In the genomic region with DNA sequence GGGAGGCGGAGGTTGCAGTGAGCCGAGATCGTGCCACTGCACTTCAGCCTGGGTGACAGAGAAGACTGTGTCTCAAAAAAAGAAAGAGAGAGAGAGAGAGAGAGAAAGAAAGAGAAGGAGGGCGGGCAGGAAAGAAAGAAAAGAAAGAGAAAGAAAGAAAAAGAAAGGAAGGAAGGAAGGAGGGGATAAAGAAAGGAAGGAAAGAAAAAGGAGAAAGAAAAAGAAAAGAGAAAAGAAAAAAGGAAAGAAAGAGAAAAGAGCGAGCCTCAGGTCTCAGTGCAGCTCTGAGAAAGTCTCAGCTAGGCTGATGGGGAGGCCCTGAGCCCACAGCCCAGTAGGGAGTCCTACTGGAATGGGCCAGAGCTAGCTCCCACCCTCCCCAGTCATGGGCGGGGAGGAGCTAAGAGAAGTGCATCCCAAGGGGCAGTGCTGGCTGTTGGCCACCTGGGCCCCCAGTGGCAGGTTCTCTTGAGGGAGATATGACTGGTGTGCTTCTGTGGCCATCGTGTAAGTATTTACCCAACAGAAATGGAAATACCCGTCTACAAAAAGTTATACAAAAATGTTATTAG, we compare ENCODE assay signal across 24 cellular contexts.
DNase-seq lines count a peak whose midpoint lies in the region; ATAC-seq, FAIRE-seq and TF ChIP-seq lines count a peak whose summit lies in the region.
"Had no signal": no experiment of that assay in that cellular context is flagged by ENCODE, and none has a peak within 500 bp of the region (broad histone marks: within the 10 kb centered on the region; RNA-seq: fewer than 3 reads in every experiment).

No MANE protein-coding gene starts in this region.

- intact Hi-C loops in K562 (cut with micrococcal nuclease): no loop called here
- intact Hi-C loops in CD8-positive, alpha-beta T cell (cut with DNase I, micrococcal nuclease): no loop called here

- H3K27me3 Mint-ChIP-seq in GM23338 (ENCODE audit: insufficient read depth, low read depth, poor library complexity): peaks cover 3% of the 10 kb centered on the region
- peaks cover 8% of the 10 kb centered on the region for H3K27me3 Mint-ChIP-seq in CD8-positive, alpha-beta T cell (ENCODE audit: low read depth)

- CTCF ChIA-PET in K562 (lab: Yijun Ruan, JAX; ENCODE audit: low intra/inter-chr PET ratio): no interaction called here
- CTCF ChIA-PET in CD8-positive, alpha-beta T cell (lab: Charles Lee): no interaction called here

- no peak overlapping the region for H3K4ac ChIP-seq in mesendoderm (ENCODE audit: low read depth, low read length)

- no peak overlapping the region for H4K8ac ChIP-seq in mesendoderm (ENCODE audit: low read depth, low read length)

- no peak overlapping the region for H2BK5ac ChIP-seq in mesendoderm (ENCODE audit: low read length)

- no peaks in the 10 kb centered on the region for H3K79me1 ChIP-seq in mesendoderm (ENCODE audit: low read length)

- no peak overlapping the region for H3K27ac Mint-ChIP-seq in GM23338
- no peak overlapping the region for H3K27ac Mint-ChIP-seq in CD8-positive, alpha-beta T cell

- POLR2A ChIA-PET in K562 (lab: Yijun Ruan, JAX): interaction anchor here (1.3 kb wide), 1 partner anchor 15 kb away, joined by 6 read pairs; no protein-coding TSS in a partner anchor
- POLR2A ChIA-PET in CD8-positive, alpha-beta T cell (lab: Charles Lee): no interaction called here

- TF ChIP-seq POLR2A in K562 (conservative IDR thresholded peaks at IDR 0.05) (no peak), suprapubic skin (IDR thresholded peaks at IDR 0.05) (no peak)

- H3K9me2 ChIP-seq in GM23338 (ENCODE audit: insufficient read depth): no peaks in the 10 kb centered on the region
- H3K9me2 ChIP-seq in Karpas-422 (replicated peaks; ENCODE audit: insufficient read depth, low read length): no peaks in the 10 kb centered on the region

- peak; percentile 91 for ATAC-seq in GM23338
- peak; percentile 75 for ATAC-seq in K562
- ATAC-seq in HG03175 (IDR thresholded peaks at IDR 0.05; ENCODE audit: unreplicated experiment): no peak
- ATAC-seq in CD8-positive, alpha-beta T cell: no peak
- ATAC-seq: Right ventricle myocardium inferior, SK-N-SH treated with all-trans-retinoic acid at 6 μM for 48 hours had no signal

- no peak overlapping the region for H2BK120ac ChIP-seq in mesendoderm (ENCODE audit: low read depth, low read length)

- H2AFZ ChIP-seq in GM23338 (peak overlapping the region; percentile 78; the same call in 1 of the 2 replicates), Karpas-422 (ENCODE audit: low read length) (no peak overlapping the region), K562 (ENCODE audit: low read depth, low read length) (no peak overlapping the region)
- H2AFZ ChIP-seq: PC-9 had no signal

- no peak for TF ChIP-seq EP300 in K562 (IDR thresholded peaks at IDR 0.05; ENCODE audit: low read length)
- no peak for TF ChIP-seq EP300 in suprapubic skin (IDR thresholded peaks at IDR 0.05)

- no peak overlapping the region for H2AK5ac ChIP-seq in mesendoderm (ENCODE audit: low read length)

- H3K4me2 ChIP-seq in GM23338 (no peak overlapping the region), Karpas-422 (ENCODE audit: low read depth, low read length, poor library complexity, severe bottlenecking) (no peak overlapping the region), K562 (ENCODE audit: insufficient read depth, low read length) (no peak overlapping the region), mesendoderm (ENCODE audit: low read length) (no peak overlapping the region)
- H3K4me2 ChIP-seq: KMS-11, PC-9 had no signal

- H4K20me1 ChIP-seq in GM23338 (replicated peaks; ENCODE audit: insufficient read depth) (no peaks in the 10 kb centered on the region), Karpas-422 (ENCODE audit: insufficient read depth, low read depth, low read length) (no peaks in the 10 kb centered on the region), K562 (replicated peaks; ENCODE audit: control insufficient read depth, insufficient read depth, low read length) (no peaks in the 10 kb centered on the region)

- no peak overlapping the region for H3K18ac ChIP-seq in mesendoderm (ENCODE audit: low read length)

- 0% methylated on average over 5 of the region's 8 CpGs for WGBS in K562 (ENCODE audit: insufficient coverage, low coverage, missing lambda C conversion rate)
- WGBS in mesendoderm (ENCODE audit: extremely low coverage, insufficient coverage, low lambda C conversion rate): no CpG with 5 or more reads among the region's 8 CpGs
- WGBS in suprapubic skin: 90% methylated on average over 8 of the region's 8 CpGs

- H3K56ac ChIP-seq in mesendoderm (ENCODE audit: low read length): no peak overlapping the region

- H3K27me3 ChIP-seq in GM23338 (ENCODE audit: insufficient read depth) (no peaks in the 10 kb centered on the region), Karpas-422 (ENCODE audit: low read length) (0 out of 2 replicates have a peak, but pooled peaks cover 3% of the 10 kb centered on the region), K562 (ENCODE audit: control insufficient read depth in 2 of 2, insufficient read depth in 2 of 2, low read length in 2 of 2) (peaks cover 0 to 21% of the 10 kb centered on the region in 2 experiments; a peak in 1 of 5 replicates), mesendoderm (ENCODE audit: insufficient read depth, low read length, poor library complexity) (no peaks in the 10 kb centered on the region), suprapubic skin (no peaks in the 10 kb centered on the region)
- no peaks in the 10 kb centered on the region for H3K27me3 ChIP-seq in CD8-positive, alpha-beta T cell (ENCODE audit: insufficient read depth, low read length)
- H3K27me3 ChIP-seq: SJCRH30 had no signal

- H3K9me3 Mint-ChIP-seq in GM23338: peaks cover 6% of the 10 kb centered on the region; the same call in 1 of the 3 replicates
- peaks cover 4% of the 10 kb centered on the region for H3K9me3 Mint-ChIP-seq in CD8-positive, alpha-beta T cell

- in situ Hi-C loops in K562 (cut with MboI): no loop called here

- no peak overlapping the region for H3K27ac ChIP-seq in GM23338 (ENCODE audit: low read depth)
- H3K27ac ChIP-seq in Karpas-422 (ENCODE audit: low read length): no peak overlapping the region
- H3K27ac ChIP-seq in K562 (ENCODE audit: extremely low read depth, low read depth, low read length): no peak overlapping the region
- H3K27ac ChIP-seq in mesendoderm (ENCODE audit: low read depth, low read length): no peak overlapping the region
- no peak overlapping the region for H3K27ac ChIP-seq in suprapubic skin
- H3K27ac ChIP-seq in CD8-positive, alpha-beta T cell (ENCODE audit: low read depth, low read length): no peak overlapping the region
- H3K27ac ChIP-seq: KMS-11, PC-9, SJCRH30 had no signal

- peak; percentile 41 for DNase-seq in GM23338 (ENCODE audit: low spot score)
- peak; percentile 46 for DNase-seq in Karpas-422
- DNase-seq in K562 (ENCODE audit: extremely low read depth in 1 of 4, low spot score in 3 of 4): peak in 2 of 4 experiments; percentile 6 to 17
- DNase-seq in mesendoderm: peak; percentile 48
- DNase-seq in cerebellar nuclear complex (lab: John Stamatoyannopoulos, UW): no peak
- DNase-seq in suprapubic skin (ENCODE audit: low spot score in 2 of 2): no peak
- DNase-seq in CD8-positive, alpha-beta T cell: no peak
- DNase-seq: IMR-90, NCI-H1048, NCI-H1417, NCI-H187, NCI-H2081 treated with DMSO at 0.1 percent for 48 hours, NCI-H2171, NCI-H345, NCI-H510A treated with DMSO at 0.1 percent for 48 hours, NCI-H748 treated with DMSO at 0.1 percent for 48 hours, PC-9, SJCRH30 had no signal

- H3F3A ChIP-seq in GM23338 (replicated peaks; ENCODE audit: low read depth): no peaks in the 10 kb centered on the region

- no peak overlapping the region for H3K4me3 Mint-ChIP-seq in GM23338
- no peak overlapping the region for H3K4me3 Mint-ChIP-seq in CD8-positive, alpha-beta T cell

- H3K79me2 ChIP-seq in GM23338 (replicated peaks; ENCODE audit: insufficient read depth) (no peaks in the 10 kb centered on the region), Karpas-422 (ENCODE audit: low read length) (no peaks in the 10 kb centered on the region), K562 (ENCODE audit: control insufficient read depth, insufficient read depth, low read length) (no peaks in the 10 kb centered on the region), mesendoderm (ENCODE audit: control insufficient read depth, insufficient read depth, low read length) (no peaks in the 10 kb centered on the region)

- no peaks in the 10 kb centered on the region for H3K36me3 ChIP-seq in GM23338 (ENCODE audit: insufficient read depth)
- H3K36me3 ChIP-seq in Karpas-422 (ENCODE audit: insufficient read depth, low read length): no peaks in the 10 kb centered on the region
- no peaks in the 10 kb centered on the region for H3K36me3 ChIP-seq in K562 (ENCODE audit: control insufficient read depth, insufficient read depth, low read length)
- H3K36me3 ChIP-seq in mesendoderm (ENCODE audit: control insufficient read depth, insufficient read depth, low read length): no peaks in the 10 kb centered on the region
- H3K36me3 ChIP-seq in suprapubic skin: no peaks in the 10 kb centered on the region
- H3K36me3 ChIP-seq in CD8-positive, alpha-beta T cell (ENCODE audit: insufficient read depth, low read length): no peaks in the 10 kb centered on the region
- H3K36me3 ChIP-seq: SJCRH30 had no signal

- no TSS peak for BruUV-seq in K562 (replicated peaks; lab: Mats Ljungman, UMichigan)

- no peaks in the 10 kb centered on the region for H3K9me1 ChIP-seq in K562 (ENCODE audit: control insufficient read depth, insufficient read depth, low read length)

- no peak for TF ChIP-seq RAD21 in K562 (CRISPR knock-in tag; conservative IDR thresholded peaks at IDR 0.05 in 1 of 2, IDR thresholded peaks at IDR 0.05 in 1 of 2)

- no peak for FAIRE-seq in K562 (lab: Jason Lieb, UNC)
- FAIRE-seq: G401.6, H1 had no signal

- H3K9ac ChIP-seq in Karpas-422 (ENCODE audit: low read length) (no peak overlapping the region), K562 (ENCODE audit: insufficient read depth in 1 of 2, low read depth in 2 of 2, low read length in 2 of 2) (no peak overlapping the region), mesendoderm (ENCODE audit: low read length) (no peak overlapping the region)
- H3K9ac ChIP-seq: KMS-11 had no signal

- H3K9me3 ChIP-seq in Karpas-422 (ENCODE audit: low read length): peaks cover 4% of the 10 kb centered on the region; the same call in 1 of the 2 replicates
- no peaks in the 10 kb centered on the region for H3K9me3 ChIP-seq in K562 (replicated peaks; ENCODE audit: control insufficient read depth, insufficient read depth, low read depth, low read length)
- H3K9me3 ChIP-seq in suprapubic skin: no peaks in the 10 kb centered on the region
- no peaks in the 10 kb centered on the region for H3K9me3 ChIP-seq in CD8-positive, alpha-beta T cell (ENCODE audit: low read length)

- no peak overlapping the region for H4K5ac ChIP-seq in mesendoderm (ENCODE audit: low read length)

- no peak overlapping the region for H3K23ac ChIP-seq in mesendoderm (ENCODE audit: low read length)

- H3K4me1 Mint-ChIP-seq in GM23338: peaks cover 4% of the 10 kb centered on the region
- no peaks in the 10 kb centered on the region for H3K4me1 Mint-ChIP-seq in CD8-positive, alpha-beta T cell (ENCODE audit: low read depth)

- H2BK15ac ChIP-seq in mesendoderm (replicated peaks; ENCODE audit: low read depth): no peak overlapping the region

- no peak overlapping the region for H3K4me3 ChIP-seq in GM23338
- no peak overlapping the region for H3K4me3 ChIP-seq in Karpas-422 (ENCODE audit: low read length)
- no peak overlapping the region for H3K4me3 ChIP-seq in K562
- no peak overlapping the region for H3K4me3 ChIP-seq in mesendoderm (ENCODE audit: low read length)
- no peak overlapping the region for H3K4me3 ChIP-seq in suprapubic skin
- H3K4me3 ChIP-seq in CD8-positive, alpha-beta T cell (ENCODE audit: low read depth, low read length): no peak overlapping the region
- H3K4me3 ChIP-seq: PC-9, SJCRH30 had no signal

- no peaks in the 10 kb centered on the region; the same call in 2 of the 3 replicates for H3K36me3 Mint-ChIP-seq in GM23338 (ENCODE audit: low read depth)
- H3K36me3 Mint-ChIP-seq in CD8-positive, alpha-beta T cell: no peaks in the 10 kb centered on the region

- H3K4me1 ChIP-seq in GM23338 (ENCODE audit: insufficient read depth): no peaks in the 10 kb centered on the region
- H3K4me1 ChIP-seq in Karpas-422 (ENCODE audit: low read length): no peaks in the 10 kb centered on the region
- no peaks in the 10 kb centered on the region; a peak in 1 of 5 replicates for H3K4me1 ChIP-seq in K562 (replicated peaks in 1 of 2; ENCODE audit: control insufficient read depth in 2 of 2, insufficient read depth in 2 of 2, low read length in 2 of 2)
- no peaks in the 10 kb centered on the region for H3K4me1 ChIP-seq in mesendoderm (ENCODE audit: control insufficient read depth, low read depth, low read length)
- no peaks in the 10 kb centered on the region for H3K4me1 ChIP-seq in suprapubic skin
- no peaks in the 10 kb centered on the region for H3K4me1 ChIP-seq in CD8-positive, alpha-beta T cell (ENCODE audit: insufficient read depth, low read length)
- H3K4me1 ChIP-seq: SJCRH30 had no signal

- no peak for TF ChIP-seq CTCF in GM23338 (conservative IDR thresholded peaks at IDR 0.05; ENCODE audit: low read depth in 2 of 2)
- TF ChIP-seq CTCF in K562 (IDR thresholded peaks at IDR 0.05 in 2 of 3, conservative IDR thresholded peaks at IDR 0.05 in 1 of 3; ENCODE audit: insufficient read depth in 2 of 3, low read depth in 1 of 3, low read length in 3 of 3): no peak
- TF ChIP-seq CTCF in suprapubic skin (IDR thresholded peaks at IDR 0.05): no peak
- TF ChIP-seq CTCF in CD8-positive, alpha-beta T cell (IDR thresholded peaks at IDR 0.05): no peak

Comparison
In these comparisons a context has a peak if more than half of its experiments do, and no peak if none do; other contexts are left out.
1. ATAC-seq: peak in GM23338 (single experiment) and K562 (single experiment); none in HG03175 (single experiment) and CD8-positive, alpha-beta T cell (single experiment).
2. DNase-seq: peak in GM23338 (single experiment), Karpas-422 (single experiment) and mesendoderm (single experiment); none in cerebellar nuclear complex (0 of 2), suprapubic skin (0 of 2) and CD8-positive, alpha-beta T cell (0 of 7).